ENCODE assay signal across 1 cellular context in the genomic region with DNA sequence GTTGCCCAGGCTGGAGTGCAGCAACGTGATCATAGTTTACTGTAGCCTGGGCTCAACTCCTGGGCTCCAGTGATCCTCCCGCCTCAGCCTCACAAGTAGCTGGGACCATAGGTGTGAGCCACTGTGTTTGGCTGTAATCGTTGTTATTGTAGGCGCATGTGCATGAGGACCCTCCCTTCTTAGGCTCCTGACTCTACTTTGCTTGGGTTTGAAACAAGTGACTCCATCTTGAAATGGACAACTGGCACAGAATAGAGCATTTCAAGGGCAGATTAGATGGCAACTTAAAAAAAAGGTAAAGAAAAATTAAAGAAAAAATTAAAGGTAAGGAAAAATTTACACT.
A peak's percentile ranks its signal among the peaks of the same experiment; 100 is the strongest.
TF ChIP-seq lines count a peak whose summit lies in the region.

No MANE protein-coding gene starts in this region.

TF ChIP-seq in K562, 482 proteins besides CTCF, POLR2A, EP300 and RAD21 (continued from another document and continues in another):
- TF ChIP-seq, protein P1, sequence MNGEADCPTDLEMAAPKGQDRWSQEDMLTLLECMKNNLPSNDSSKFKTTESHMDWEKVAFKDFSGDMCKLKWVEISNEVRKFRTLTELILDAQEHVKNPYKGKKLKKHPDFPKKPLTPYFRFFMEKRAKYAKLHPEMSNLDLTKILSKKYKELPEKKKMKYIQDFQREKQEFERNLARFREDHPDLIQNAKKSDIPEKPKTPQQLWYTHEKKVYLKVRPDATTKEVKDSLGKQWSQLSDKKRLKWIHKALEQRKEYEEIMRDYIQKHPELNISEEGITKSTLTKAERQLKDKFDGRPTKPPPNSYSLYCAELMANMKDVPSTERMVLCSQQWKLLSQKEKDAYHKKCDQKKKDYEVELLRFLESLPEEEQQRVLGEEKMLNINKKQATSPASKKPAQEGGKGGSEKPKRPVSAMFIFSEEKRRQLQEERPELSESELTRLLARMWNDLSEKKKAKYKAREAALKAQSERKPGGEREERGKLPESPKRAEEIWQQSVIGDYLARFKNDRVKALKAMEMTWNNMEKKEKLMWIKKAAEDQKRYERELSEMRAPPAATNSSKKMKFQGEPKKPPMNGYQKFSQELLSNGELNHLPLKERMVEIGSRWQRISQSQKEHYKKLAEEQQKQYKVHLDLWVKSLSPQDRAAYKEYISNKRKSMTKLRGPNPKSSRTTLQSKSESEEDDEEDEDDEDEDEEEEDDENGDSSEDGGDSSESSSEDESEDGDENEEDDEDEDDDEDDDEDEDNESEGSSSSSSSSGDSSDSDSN (IDR thresholded peaks at IDR 0.05; ENCODE audit: borderline replicate concordance in 1 of 2, low read depth in 2 of 2, low read length in 2 of 2): no peak
- TF ChIP-seq, protein P2, sequence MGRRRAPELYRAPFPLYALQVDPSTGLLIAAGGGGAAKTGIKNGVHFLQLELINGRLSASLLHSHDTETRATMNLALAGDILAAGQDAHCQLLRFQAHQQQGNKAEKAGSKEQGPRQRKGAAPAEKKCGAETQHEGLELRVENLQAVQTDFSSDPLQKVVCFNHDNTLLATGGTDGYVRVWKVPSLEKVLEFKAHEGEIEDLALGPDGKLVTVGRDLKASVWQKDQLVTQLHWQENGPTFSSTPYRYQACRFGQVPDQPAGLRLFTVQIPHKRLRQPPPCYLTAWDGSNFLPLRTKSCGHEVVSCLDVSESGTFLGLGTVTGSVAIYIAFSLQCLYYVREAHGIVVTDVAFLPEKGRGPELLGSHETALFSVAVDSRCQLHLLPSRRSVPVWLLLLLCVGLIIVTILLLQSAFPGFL (CRISPR knock-in tag; IDR thresholded peaks at IDR 0.05): no peak
- peak; percentile 26; the same call in 1 of the 2 replicates for TF ChIP-seq ZNF444 (CRISPR knock-in tag; IDR thresholded peaks at IDR 0.05)
- no peak for TF ChIP-seq ZNF79 (CRISPR knock-in tag; IDR thresholded peaks at IDR 0.05; ENCODE audit: low read depth)
- peak; percentile 11; the same call in 1 of the 2 replicates for TF ChIP-seq KLF6 (CRISPR knock-in tag; IDR thresholded peaks at IDR 0.05; ENCODE audit: borderline replicate concordance)
- no peak for TF ChIP-seq NCOA2 (IDR thresholded peaks at IDR 0.05; ENCODE audit: partially characterized antibody in 2 of 2)
- TF ChIP-seq, protein P3, sequence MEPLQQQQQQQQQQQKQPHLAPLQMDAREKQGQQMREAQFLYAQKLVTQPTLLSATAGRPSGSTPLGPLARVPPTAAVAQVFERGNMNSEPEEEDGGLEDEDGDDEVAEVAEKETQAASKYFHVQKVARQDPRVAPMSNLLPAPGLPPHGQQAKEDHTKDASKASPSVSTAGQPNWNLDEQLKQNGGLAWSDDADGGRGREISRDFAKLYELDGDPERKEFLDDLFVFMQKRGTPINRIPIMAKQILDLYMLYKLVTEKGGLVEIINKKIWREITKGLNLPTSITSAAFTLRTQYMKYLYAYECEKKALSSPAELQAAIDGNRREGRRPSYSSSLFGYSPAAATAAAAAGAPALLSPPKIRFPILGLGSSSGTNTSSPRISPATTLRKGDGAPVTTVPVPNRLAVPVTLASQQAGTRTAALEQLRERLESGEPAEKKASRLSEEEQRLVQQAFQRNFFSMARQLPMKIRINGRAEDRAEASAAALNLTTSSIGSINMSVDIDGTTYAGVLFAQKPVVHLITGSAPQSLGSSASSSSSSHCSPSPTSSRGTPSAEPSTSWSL (CRISPR knock-in tag; IDR thresholded peaks at IDR 0.05; ENCODE audit: borderline replicate concordance): no peak
- TF ChIP-seq, protein P4, sequence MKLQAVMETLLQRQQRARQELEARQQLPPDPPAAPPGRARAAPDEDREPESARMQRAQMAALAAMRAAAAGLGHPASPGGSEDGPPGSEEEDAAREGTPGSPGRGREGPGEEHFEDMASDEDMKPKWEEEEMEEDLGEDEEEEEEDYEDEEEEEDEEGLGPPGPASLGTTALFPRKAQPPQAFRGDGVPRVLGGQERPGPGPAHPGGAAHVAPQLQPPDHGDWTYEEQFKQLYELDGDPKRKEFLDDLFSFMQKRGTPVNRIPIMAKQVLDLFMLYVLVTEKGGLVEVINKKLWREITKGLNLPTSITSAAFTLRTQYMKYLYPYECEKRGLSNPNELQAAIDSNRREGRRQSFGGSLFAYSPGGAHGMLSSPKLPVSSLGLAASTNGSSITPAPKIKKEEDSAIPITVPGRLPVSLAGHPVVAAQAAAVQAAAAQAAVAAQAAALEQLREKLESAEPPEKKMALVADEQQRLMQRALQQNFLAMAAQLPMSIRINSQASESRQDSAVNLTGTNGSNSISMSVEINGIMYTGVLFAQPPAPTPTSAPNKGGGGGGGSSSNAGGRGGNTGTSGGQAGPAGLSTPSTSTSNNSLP (IDR thresholded peaks at IDR 0.05; ENCODE audit: borderline replicate concordance, low read depth, low read length): no peak
- no peak for TF ChIP-seq HIVEP1 (CRISPR knock-in tag; IDR thresholded peaks at IDR 0.05)
- no peak for TF ChIP-seq ZKSCAN1 (IDR thresholded peaks at IDR 0.05; ENCODE audit: low read depth, low read length)
- TF ChIP-seq ZBED1 (IDR thresholded peaks at IDR 0.05): no peak
- TF ChIP-seq MCM5 (IDR thresholded peaks at IDR 0.05; ENCODE audit: low read depth): no peak
- TF ChIP-seq HDAC1 (IDR thresholded peaks at IDR 0.05): no peak
- TF ChIP-seq HOXB6 (CRISPR knock-in tag; IDR thresholded peaks at IDR 0.05; ENCODE audit: borderline replicate concordance): no peak
- no peak for TF ChIP-seq ZFP1 (CRISPR knock-in tag; IDR thresholded peaks at IDR 0.05)
- TF ChIP-seq SAP30 (IDR thresholded peaks at IDR 0.05; ENCODE audit: borderline replicate concordance, insufficient read depth, low read depth, low read length, poor library complexity, severe bottlenecking): no peak
- TF ChIP-seq HDAC2 (IDR thresholded peaks at IDR 0.05): no peak
- peak; percentile 54 to 61; a peak in 3 of 4 replicates for TF ChIP-seq NRF1 (conservative IDR thresholded peaks at IDR 0.05 in 1 of 2, IDR thresholded peaks at IDR 0.05 in 1 of 2)
- no peak for TF ChIP-seq SP1 (CRISPR knock-in tag; IDR thresholded peaks at IDR 0.05)
- no peak for TF ChIP-seq PRMT5 (CRISPR knock-in tag; IDR thresholded peaks at IDR 0.05)
- no peak for TF ChIP-seq ZNF780A (CRISPR knock-in tag; IDR thresholded peaks at IDR 0.05)
- TF ChIP-seq LCOR (CRISPR knock-in tag; IDR thresholded peaks at IDR 0.05): no peak
- TF ChIP-seq CBFB (CRISPR knock-in tag; IDR thresholded peaks at IDR 0.05): no peak
- TF ChIP-seq, protein P5, sequence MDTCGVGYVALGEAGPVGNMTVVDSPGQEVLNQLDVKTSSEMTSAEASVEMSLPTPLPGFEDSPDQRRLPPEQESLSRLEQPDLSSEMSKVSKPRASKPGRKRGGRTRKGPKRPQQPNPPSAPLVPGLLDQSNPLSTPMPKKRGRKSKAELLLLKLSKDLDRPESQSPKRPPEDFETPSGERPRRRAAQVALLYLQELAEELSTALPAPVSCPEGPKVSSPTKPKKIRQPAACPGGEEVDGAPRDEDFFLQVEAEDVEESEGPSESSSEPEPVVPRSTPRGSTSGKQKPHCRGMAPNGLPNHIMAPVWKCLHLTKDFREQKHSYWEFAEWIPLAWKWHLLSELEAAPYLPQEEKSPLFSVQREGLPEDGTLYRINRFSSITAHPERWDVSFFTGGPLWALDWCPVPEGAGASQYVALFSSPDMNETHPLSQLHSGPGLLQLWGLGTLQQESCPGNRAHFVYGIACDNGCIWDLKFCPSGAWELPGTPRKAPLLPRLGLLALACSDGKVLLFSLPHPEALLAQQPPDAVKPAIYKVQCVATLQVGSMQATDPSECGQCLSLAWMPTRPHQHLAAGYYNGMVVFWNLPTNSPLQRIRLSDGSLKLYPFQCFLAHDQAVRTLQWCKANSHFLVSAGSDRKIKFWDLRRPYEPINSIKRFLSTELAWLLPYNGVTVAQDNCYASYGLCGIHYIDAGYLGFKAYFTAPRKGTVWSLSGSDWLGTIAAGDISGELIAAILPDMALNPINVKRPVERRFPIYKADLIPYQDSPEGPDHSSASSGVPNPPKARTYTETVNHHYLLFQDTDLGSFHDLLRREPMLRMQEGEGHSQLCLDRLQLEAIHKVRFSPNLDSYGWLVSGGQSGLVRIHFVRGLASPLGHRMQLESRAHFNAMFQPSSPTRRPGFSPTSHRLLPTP (IDR thresholded peaks at IDR 0.05; ENCODE audit: borderline replicate concordance, extremely low read depth, insufficient read length): no peak
- no peak for TF ChIP-seq NFYB (IDR thresholded peaks at IDR 0.05; ENCODE audit: extremely low read depth, insufficient read length)
- no peak for TF ChIP-seq MTA2 (IDR thresholded peaks at IDR 0.05; ENCODE audit: low read depth)
- TF ChIP-seq PRPF4 (IDR thresholded peaks at IDR 0.05; ENCODE audit: insufficient read depth, low read depth, low read length, poor library complexity, severe bottlenecking): no peak
- TF ChIP-seq YY1 (IDR thresholded peaks at IDR 0.05; ENCODE audit: borderline replicate concordance in 1 of 3, control insufficient read depth in 1 of 3, extremely low read depth in 1 of 3, insufficient read depth in 3 of 3, insufficient read length in 1 of 3, insufficient replicate concordance in 2 of 3, low read depth in 1 of 3, low read length in 2 of 3): no peak
- TF ChIP-seq, protein P6, sequence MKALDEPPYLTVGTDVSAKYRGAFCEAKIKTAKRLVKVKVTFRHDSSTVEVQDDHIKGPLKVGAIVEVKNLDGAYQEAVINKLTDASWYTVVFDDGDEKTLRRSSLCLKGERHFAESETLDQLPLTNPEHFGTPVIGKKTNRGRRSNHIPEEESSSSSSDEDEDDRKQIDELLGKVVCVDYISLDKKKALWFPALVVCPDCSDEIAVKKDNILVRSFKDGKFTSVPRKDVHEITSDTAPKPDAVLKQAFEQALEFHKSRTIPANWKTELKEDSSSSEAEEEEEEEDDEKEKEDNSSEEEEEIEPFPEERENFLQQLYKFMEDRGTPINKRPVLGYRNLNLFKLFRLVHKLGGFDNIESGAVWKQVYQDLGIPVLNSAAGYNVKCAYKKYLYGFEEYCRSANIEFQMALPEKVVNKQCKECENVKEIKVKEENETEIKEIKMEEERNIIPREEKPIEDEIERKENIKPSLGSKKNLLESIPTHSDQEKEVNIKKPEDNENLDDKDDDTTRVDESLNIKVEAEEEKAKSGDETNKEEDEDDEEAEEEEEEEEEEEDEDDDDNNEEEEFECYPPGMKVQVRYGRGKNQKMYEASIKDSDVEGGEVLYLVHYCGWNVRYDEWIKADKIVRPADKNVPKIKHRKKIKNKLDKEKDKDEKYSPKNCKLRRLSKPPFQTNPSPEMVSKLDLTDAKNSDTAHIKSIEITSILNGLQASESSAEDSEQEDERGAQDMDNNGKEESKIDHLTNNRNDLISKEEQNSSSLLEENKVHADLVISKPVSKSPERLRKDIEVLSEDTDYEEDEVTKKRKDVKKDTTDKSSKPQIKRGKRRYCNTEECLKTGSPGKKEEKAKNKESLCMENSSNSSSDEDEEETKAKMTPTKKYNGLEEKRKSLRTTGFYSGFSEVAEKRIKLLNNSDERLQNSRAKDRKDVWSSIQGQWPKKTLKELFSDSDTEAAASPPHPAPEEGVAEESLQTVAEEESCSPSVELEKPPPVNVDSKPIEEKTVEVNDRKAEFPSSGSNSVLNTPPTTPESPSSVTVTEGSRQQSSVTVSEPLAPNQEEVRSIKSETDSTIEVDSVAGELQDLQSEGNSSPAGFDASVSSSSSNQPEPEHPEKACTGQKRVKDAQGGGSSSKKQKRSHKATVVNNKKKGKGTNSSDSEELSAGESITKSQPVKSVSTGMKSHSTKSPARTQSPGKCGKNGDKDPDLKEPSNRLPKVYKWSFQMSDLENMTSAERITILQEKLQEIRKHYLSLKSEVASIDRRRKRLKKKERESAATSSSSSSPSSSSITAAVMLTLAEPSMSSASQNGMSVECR (CRISPR knock-in tag; IDR thresholded peaks at IDR 0.05): no peak
- TF ChIP-seq, protein P7, sequence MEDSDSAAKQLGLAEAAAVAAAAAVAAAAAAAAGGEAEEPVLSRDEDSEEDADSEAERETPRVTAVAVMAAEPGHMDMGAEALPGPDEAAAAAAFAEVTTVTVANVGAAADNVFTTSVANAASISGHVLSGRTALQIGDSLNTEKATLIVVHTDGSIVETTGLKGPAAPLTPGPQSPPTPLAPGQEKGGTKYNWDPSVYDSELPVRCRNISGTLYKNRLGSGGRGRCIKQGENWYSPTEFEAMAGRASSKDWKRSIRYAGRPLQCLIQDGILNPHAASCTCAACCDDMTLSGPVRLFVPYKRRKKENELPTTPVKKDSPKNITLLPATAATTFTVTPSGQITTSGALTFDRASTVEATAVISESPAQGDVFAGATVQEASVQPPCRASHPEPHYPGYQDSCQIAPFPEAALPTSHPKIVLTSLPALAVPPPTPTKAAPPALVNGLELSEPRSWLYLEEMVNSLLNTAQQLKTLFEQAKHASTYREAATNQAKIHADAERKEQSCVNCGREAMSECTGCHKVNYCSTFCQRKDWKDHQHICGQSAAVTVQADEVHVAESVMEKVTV (CRISPR knock-in tag; IDR thresholded peaks at IDR 0.05): no peak
- TF ChIP-seq SRSF3 (IDR thresholded peaks at IDR 0.05; ENCODE audit: insufficient read depth, low read length): no peak
- TF ChIP-seq, protein P8, sequence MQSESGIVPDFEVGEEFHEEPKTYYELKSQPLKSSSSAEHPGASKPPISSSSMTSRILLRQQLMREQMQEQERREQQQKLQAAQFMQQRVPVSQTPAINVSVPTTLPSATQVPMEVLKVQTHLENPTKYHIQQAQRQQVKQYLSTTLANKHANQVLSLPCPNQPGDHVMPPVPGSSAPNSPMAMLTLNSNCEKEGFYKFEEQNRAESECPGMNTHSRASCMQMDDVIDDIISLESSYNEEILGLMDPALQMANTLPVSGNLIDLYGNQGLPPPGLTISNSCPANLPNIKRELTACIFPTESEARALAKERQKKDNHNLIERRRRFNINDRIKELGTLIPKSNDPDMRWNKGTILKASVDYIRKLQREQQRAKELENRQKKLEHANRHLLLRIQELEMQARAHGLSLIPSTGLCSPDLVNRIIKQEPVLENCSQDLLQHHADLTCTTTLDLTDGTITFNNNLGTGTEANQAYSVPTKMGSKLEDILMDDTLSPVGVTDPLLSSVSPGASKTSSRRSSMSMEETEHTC (IDR thresholded peaks at IDR 0.05): no peak
- TF ChIP-seq ZNF263 (CRISPR knock-in tag; IDR thresholded peaks at IDR 0.05; ENCODE audit: borderline replicate concordance): peak; percentile 4; the same call in 1 of the 2 replicates
- no peak for TF ChIP-seq POLR2H (tag; IDR thresholded peaks at IDR 0.05; ENCODE audit: low read depth)
- TF ChIP-seq, protein P9, sequence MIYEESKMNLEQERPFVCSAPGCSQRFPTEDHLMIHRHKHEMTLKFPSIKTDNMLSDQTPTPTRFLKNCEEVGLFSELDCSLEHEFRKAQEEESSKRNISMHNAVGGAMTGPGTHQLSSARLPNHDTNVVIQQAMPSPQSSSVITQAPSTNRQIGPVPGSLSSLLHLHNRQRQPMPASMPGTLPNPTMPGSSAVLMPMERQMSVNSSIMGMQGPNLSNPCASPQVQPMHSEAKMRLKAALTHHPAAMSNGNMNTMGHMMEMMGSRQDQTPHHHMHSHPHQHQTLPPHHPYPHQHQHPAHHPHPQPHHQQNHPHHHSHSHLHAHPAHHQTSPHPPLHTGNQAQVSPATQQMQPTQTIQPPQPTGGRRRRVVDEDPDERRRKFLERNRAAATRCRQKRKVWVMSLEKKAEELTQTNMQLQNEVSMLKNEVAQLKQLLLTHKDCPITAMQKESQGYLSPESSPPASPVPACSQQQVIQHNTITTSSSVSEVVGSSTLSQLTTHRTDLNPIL (CRISPR knock-in tag; IDR thresholded peaks at IDR 0.05): 0 out of 2 replicates have a peak, but pooled peaks have one; percentile 13
- TF ChIP-seq ZNF121 (CRISPR knock-in tag; conservative IDR thresholded peaks at IDR 0.05): peak; percentile 51
- TF ChIP-seq, protein P10, sequence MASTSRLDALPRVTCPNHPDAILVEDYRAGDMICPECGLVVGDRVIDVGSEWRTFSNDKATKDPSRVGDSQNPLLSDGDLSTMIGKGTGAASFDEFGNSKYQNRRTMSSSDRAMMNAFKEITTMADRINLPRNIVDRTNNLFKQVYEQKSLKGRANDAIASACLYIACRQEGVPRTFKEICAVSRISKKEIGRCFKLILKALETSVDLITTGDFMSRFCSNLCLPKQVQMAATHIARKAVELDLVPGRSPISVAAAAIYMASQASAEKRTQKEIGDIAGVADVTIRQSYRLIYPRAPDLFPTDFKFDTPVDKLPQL (IDR thresholded peaks at IDR 0.05; ENCODE audit: extremely low read depth, insufficient read length): no peak
- TF ChIP-seq JUN (IDR thresholded peaks at IDR 0.05; ENCODE audit: borderline replicate concordance, low read depth, low read length): no peak
- TF ChIP-seq JUN (CRISPR knock-in tag; IDR thresholded peaks at IDR 0.05; ENCODE audit: borderline replicate concordance): no peak
